ENCODE assay signal across 8 cellular contexts in the genomic region with DNA sequence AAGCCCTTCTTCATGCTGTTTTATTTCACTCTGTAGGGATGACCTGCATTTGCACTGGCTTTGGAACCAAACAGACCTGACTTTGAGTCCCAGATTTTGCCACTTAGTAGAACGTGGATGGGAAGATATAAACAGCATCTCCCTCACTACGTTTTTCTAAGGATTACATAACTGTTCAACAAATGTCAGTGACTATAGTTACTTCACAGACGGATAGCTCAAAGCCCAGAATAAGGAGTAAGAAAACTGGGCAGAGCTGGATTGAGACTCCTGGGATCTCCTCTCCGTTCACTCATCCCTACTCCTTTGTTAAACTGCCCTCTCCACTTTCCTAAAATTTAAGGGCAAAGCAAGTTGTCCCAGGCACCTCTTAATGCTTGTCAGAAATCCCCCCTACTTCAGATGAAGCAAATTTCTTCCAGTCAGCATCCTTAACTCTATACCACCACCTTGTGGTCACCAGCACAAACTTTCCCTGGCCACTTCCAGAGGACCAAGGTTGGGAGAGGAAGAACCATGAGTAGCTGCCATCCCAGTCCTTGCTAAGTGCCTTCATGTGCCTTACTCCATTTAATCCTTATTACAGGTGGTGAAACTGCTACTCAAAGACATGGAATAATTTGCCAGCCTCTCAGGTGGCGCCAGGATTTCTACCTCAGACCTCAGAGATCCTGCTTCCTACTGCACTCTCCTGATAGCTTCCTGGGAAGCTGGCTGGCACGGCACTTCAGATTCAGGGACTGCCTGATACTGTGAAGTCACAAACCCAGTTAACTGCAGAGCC. TPM values are rescaled to one million over a fixed set of nuclear protein-coding genes. Genes with fewer than 3 reads are reported as not detected.
DNase-seq lines count a peak whose midpoint lies in the region; ATAC-seq and TF ChIP-seq lines count a peak whose summit lies in the region.

No MANE protein-coding gene starts in this region.

- peak overlapping the region; percentile 63 for H3K27ac Mint-ChIP-seq in T-helper 17 cell

- ATAC-seq in T-helper 17 cell (peak; percentile 64), mucosa of descending colon (peak; percentile 88), aorta (ENCODE audit: low FRiP score) (peak; percentile 91), GM18907 (IDR thresholded peaks at IDR 0.05; ENCODE audit: unreplicated experiment) (no peak)

- DNase-seq in A673 (ENCODE audit: low spot score) (peak; percentile 80), G401 (ENCODE audit: low spot score) (peak; percentile 88), NCI-H1092 treated with DMSO at 0.1 percent for 48 hours (lab: John Stamatoyannopoulos, UW) (peak; percentile 60), T-helper 17 cell (no peak), mucosa of descending colon (peak in 1 of 3 donors; percentile 47), aorta (no peak)

- H3K36me3 Mint-ChIP-seq in T-helper 17 cell (ENCODE audit: low read depth): no peaks in the 10 kb centered on the region

- no peak overlapping the region for H3K27ac ChIP-seq in A673 (ENCODE audit: low read depth, low read length, poor library complexity, severe bottlenecking)
- H3K27ac ChIP-seq in esophagus (ENCODE audit: low read depth in 2 of 2, low read length in 1 of 2): peak overlapping the region; percentile 85 to 91
- peak overlapping the region in 1 of 2 donors; percentile 14 for H3K27ac ChIP-seq in aorta (ENCODE audit: low read depth in 1 of 2, low read length in 2 of 2)

- H3K27me3 ChIP-seq in A673 (replicated peaks; ENCODE audit: insufficient read depth, low read depth, low read length, poor library complexity) (no peaks in the 10 kb centered on the region), esophagus (ENCODE audit: control insufficient read depth in 1 of 2, insufficient read depth in 2 of 2, low read length in 2 of 2) (no peaks in the 10 kb centered on the region), aorta (ENCODE audit: control insufficient read depth in 1 of 2, insufficient read depth in 2 of 2, low read length in 1 of 2) (no peaks in the 10 kb centered on the region)

- H3K36me3 ChIP-seq in A673 (ENCODE audit: insufficient read depth, low read length, poor library complexity, severe bottlenecking) (peaks cover 15% of the 10 kb centered on the region), esophagus (ENCODE audit: control insufficient read depth in 2 of 2, insufficient read depth in 2 of 2, low read length in 1 of 2) (peaks cover 0 to 3% of the 10 kb centered on the region in 2 donors), mucosa of descending colon (ENCODE audit: low read depth) (peaks cover 8% of the 10 kb centered on the region), aorta (ENCODE audit: control insufficient read depth in 1 of 2, insufficient read depth in 2 of 2, low read length in 1 of 2) (peaks cover 0 to 5% of the 10 kb centered on the region in 2 donors)

- H3K9me3 ChIP-seq in A673 (ENCODE audit: low read depth, low read length, poor library complexity, severe bottlenecking) (no peaks in the 10 kb centered on the region), T-helper 17 cell (ENCODE audit: control insufficient read depth, low read length, poor library complexity, severe bottlenecking) (no peaks in the 10 kb centered on the region), esophagus (ENCODE audit: control insufficient read depth in 2 of 2, insufficient read depth in 1 of 2, low read depth in 1 of 2, low read length in 1 of 2) (no peaks in the 10 kb centered on the region), mucosa of descending colon (no peaks in the 10 kb centered on the region), aorta (ENCODE audit: control insufficient read depth, low read length) (no peaks in the 10 kb centered on the region)

- no peaks in the 10 kb centered on the region for H3K4me1 Mint-ChIP-seq in T-helper 17 cell

- peak; percentile 79 for TF ChIP-seq CTCF in A673 (conservative IDR thresholded peaks at IDR 0.05; ENCODE audit: low read depth, low read length)
- TF ChIP-seq CTCF in mucosa of descending colon (IDR thresholded peaks at IDR 0.05): peak; percentile 43

- POLR2A ChIA-PET in A673 (lab: Charles Lee; ENCODE audit: low non-redundant PET): interaction anchor here (0.6 kb wide), 2 partner anchors 41 to 310 kb away, joined by 6 to 17 read pairs; no protein-coding TSS in a partner anchor

- WGBS in esophagus, 2 donors: 23 to 25% methylated on average over 6 of the region's 6 CpGs
- WGBS in aorta, 2 donors: 7 to 9% methylated on average over 6 of the region's 6 CpGs

- intact Hi-C loops in A673 (cut with micrococcal nuclease; ENCODE audit: unreplicated experiment) (loop anchor here (1.0 to 5.0 kb wide), 3 partner anchors 39 to 321 kb away; no protein-coding TSS in a partner anchor), mucosa of descending colon (cut with DNase I, micrococcal nuclease) (loop anchor here (5.0 to 10.0 kb wide), 2 partner anchors 49 to 51 kb away; no protein-coding TSS in a partner anchor), aorta (cut with DNase I) (loop anchor here (1.0 kb wide), 3 partner anchors 39 to 54 kb away; no protein-coding TSS in a partner anchor)

- in situ Hi-C loops in G401 (cut with HindIII; ENCODE audit: low sequenced_read_pairs): no loop called here

- H3K27me3 Mint-ChIP-seq in T-helper 17 cell: no peaks in the 10 kb centered on the region

- H3K4me1 ChIP-seq in A673 (ENCODE audit: insufficient read depth, low read length, poor library complexity, severe bottlenecking) (peaks cover 12% of the 10 kb centered on the region), esophagus (ENCODE audit: control insufficient read depth in 2 of 2, insufficient read depth in 2 of 2, low read length in 1 of 2) (peaks cover 2 to 11% of the 10 kb centered on the region in 2 donors), mucosa of descending colon (ENCODE audit: low read depth) (no peaks in the 10 kb centered on the region), aorta (ENCODE audit: control insufficient read depth in 1 of 2, insufficient read depth in 2 of 2, low read length in 2 of 2) (no peaks in the 10 kb centered on the region)

- CTCF ChIA-PET in A673 (lab: Charles Lee): interaction anchor here (0.5 to 1.7 kb wide), 11 partner anchors 39 to 1372 kb away, joined by 3 to 27 read pairs (median 3); a partner anchor contains a TSS

- H3K4me3 ChIP-seq in A673 (ENCODE audit: low read depth, low read length, poor library complexity, severe bottlenecking) (no peak overlapping the region), esophagus (ENCODE audit: low read depth in 1 of 2, low read length in 2 of 2) (no peak overlapping the region), mucosa of descending colon (no peak overlapping the region), aorta (ENCODE audit: low read length in 2 of 2) (no peak overlapping the region)

- no TSS peak for BruUV-seq in A673 (replicated peaks; lab: Mats Ljungman, UMichigan)

- H3K4me3 Mint-ChIP-seq in T-helper 17 cell: no peak overlapping the region

RNA-seq across cellular contexts. Expression of a gene that starts 38.4 kb away (rescaled TPM):
- 64.8 and 98.2 TPM in 2 replicates for total RNA-seq in A673 (2021)
- 0.62 and 4.0 TPM in 2 replicates for total RNA-seq in G401 (2014; rRNA removed; shearing (Covaris generic))
- total RNA-seq in T-helper 17 cell: 10 to 100 TPM; 24.2 to 30.6 TPM
- polyA plus RNA-seq in esophagus: 10 to 100 TPM; 17.9 to 45.0 TPM
- 10 to 100 TPM; 16.8 to 90.0 (median 23.5) TPM for total RNA-seq in mucosa of descending colon
- 100 to 1,000 TPM; 158 to 669 TPM for total RNA-seq in aorta
- 100 to 1,000 TPM in 1 of 2 donors, 10 to 100 TPM in 1; 61.5 to 300 TPM for polyA plus RNA-seq in aorta

RNA-seq across cellular contexts. Expression of a gene that starts 39.4 kb away (rescaled TPM):
- total RNA-seq in A673 (2021) (172 and 191 TPM in 2 replicates), T-helper 17 cell (100 to 1,000 TPM; 150 to 165 TPM), mucosa of descending colon (100 to 1,000 TPM in 1 of 3 donors, 10 to 100 TPM in 2; 66.5 to 114 (median 85.7) TPM), aorta (100 to 1,000 TPM in 1 of 2 donors, 10 to 100 TPM in 1; 69.2 to 101 TPM)
- total RNA-seq in G401 (2014; rRNA removed; shearing (Covaris generic)): 168 and 229 TPM in 2 replicates
- polyA plus RNA-seq in esophagus (10 to 100 TPM; 38.9 to 64.8 TPM), aorta (10 to 100 TPM; 48.5 to 79.6 TPM)

Comparison
In these comparisons a context has a peak if more than half of its experiments do, and no peak if none do; other contexts are left out.
1. DNase-seq: peak in A673 (single experiment), G401 (single experiment) and NCI-H1092 treated with DMSO at 0.1 percent for 48 hours (single experiment); none in T-helper 17 cell (0 of 3) and aorta (0 of 2).